ENCODE assay signal across 14 cellular contexts in genomic region chr13:98406475-98406874, GRCh38.
DNase-seq lines count a peak whose midpoint lies in the region; ATAC-seq, FAIRE-seq and TF ChIP-seq lines count a peak whose summit lies in the region.
"Had no signal": no experiment of that assay in that cellular context is flagged by ENCODE, and none has a peak within 500 bp of the region (broad histone marks: within the 10 kb centered on the region; RNA-seq: fewer than 3 reads in every experiment).

No MANE protein-coding gene starts in this region.

- H3K4me1 ChIP-seq in HepG2 (ENCODE audit: insufficient read depth, low read length), result peaks cover 38% of the 10 kb centered on the region
- H3K4me1 ChIP-seq: Caco-2, SJCRH30 had no signal

- intact Hi-C loops in HepG2 (cut with micrococcal nuclease; ENCODE audit: unreplicated experiment), result loop anchor here (10.0 kb wide), 1 partner anchor 262 kb away; the partner anchor contains the start of gene FARP1

- POLR2A ChIA-PET in WTC11 (lab: Charles Lee), result no interaction called here
- POLR2A ChIA-PET in HepG2 (lab: Yijun Ruan, JAX), result no interaction called here

- no peak overlapping the region for H3K9ac ChIP-seq in HepG2 (ENCODE audit: insufficient read depth, low read depth, low read length)

- peak overlapping the region; percentile 6; the same call in 1 of the 2 replicates for H3K27ac ChIP-seq in C4-2B
- H3K27ac ChIP-seq in HepG2 (ENCODE audit: extremely low read length, insufficient read depth, low read length), result peak overlapping the region; percentile 38
- H3K27ac ChIP-seq: HL-60, SJCRH30 had no signal

- no peak for TF ChIP-seq EP300 in HepG2 (IDR thresholded peaks at IDR 0.05; ENCODE audit: low read depth in 2 of 2, low read length in 2 of 2)
- TF ChIP-seq EP300 in HepG2 (CRISPR knock-in tag; IDR thresholded peaks at IDR 0.05; ENCODE audit: borderline replicate concordance), result no peak

- no peak for FAIRE-seq in HepG2 (lab: Jason Lieb, UNC)
- FAIRE-seq: HTR-8/SVneo had no signal

- no peak overlapping the region for H3K4me2 ChIP-seq in HepG2 (ENCODE audit: low read depth, low read length)

- H4K20me1 ChIP-seq in HepG2 (ENCODE audit: insufficient read depth, low read length), result no peaks in the 10 kb centered on the region

- no peaks in the 10 kb centered on the region for H3K9me3 Mint-ChIP-seq in WTC11
- H3K9me3 Mint-ChIP-seq: CD14-positive monocyte, H9 had no signal

- H3K27me3 Mint-ChIP-seq in WTC11 (ENCODE audit: low read depth), result no peaks in the 10 kb centered on the region

- peaks cover 12% of the 10 kb centered on the region for H3K36me3 Mint-ChIP-seq in WTC11
- H3K36me3 Mint-ChIP-seq: CD14-positive monocyte had no signal

- no peaks in the 10 kb centered on the region for H3K79me2 ChIP-seq in HepG2 (ENCODE audit: insufficient read depth, low read length)

- no TSS peak for BruUV-seq in HepG2 (replicated peaks; lab: Mats Ljungman, UMichigan)

- H3K4me1 Mint-ChIP-seq in WTC11, result peaks cover 13% of the 10 kb centered on the region

- H2AFZ ChIP-seq in HepG2 (ENCODE audit: low read length), result no peak overlapping the region

- H3K27me3 ChIP-seq in HepG2 (ENCODE audit: control insufficient read depth in 1 of 2, insufficient read depth in 2 of 2, low read length in 2 of 2), result no peaks in the 10 kb centered on the region
- H3K27me3 ChIP-seq: SJCRH30 had no signal

- peaks cover 24 to 63% of the 10 kb centered on the region in 2 experiments for H3K36me3 ChIP-seq in HepG2 (replicated peaks in 1 of 2; ENCODE audit: control insufficient read depth in 1 of 2, insufficient read depth in 2 of 2, low read length in 2 of 2)
- H3K36me3 ChIP-seq: SJCRH30 had no signal

- CTCF ChIA-PET in WTC11 (lab: Charles Lee), result interaction anchor here (0.5 to 4.5 kb wide), 7 partner anchors 16 to 529 kb away, joined by 3 to 26 read pairs (median 8); no protein-coding TSS in a partner anchor
- CTCF ChIA-PET in HepG2 (lab: Yijun Ruan, JAX; ENCODE audit: low intra/inter-chr PET ratio, low total read pairs), result no interaction called here

- ATAC-seq in WTC11, result peak; percentile 23
- ATAC-seq in HepG2, result no peak
- no peak for ATAC-seq in HG02588 (IDR thresholded peaks at IDR 0.05; ENCODE audit: unreplicated experiment)

- TF ChIP-seq CTCF in C4-2B (conservative IDR thresholded peaks at IDR 0.05) (no peak), WTC11 (IDR thresholded peaks at IDR 0.05) (no peak), HepG2 (CRISPR knock-in tag; IDR thresholded peaks at IDR 0.05) (no peak)

- in situ Hi-C loops in HepG2 (cut with HindIII; ENCODE audit: extremely low pct_ligation_motif_present, low pct_unique_long_range_greater_than_20kb), result no loop called here

- no peak overlapping the region for H3K4me3 Mint-ChIP-seq in WTC11
- H3K4me3 Mint-ChIP-seq: CD14-positive monocyte, H9 had no signal

- peak; percentile 76 for DNase-seq in DMS79 treated with DMSO at 0.1 percent for 48 hours (lab: John Stamatoyannopoulos, UW)
- DNase-seq in WTC11 (ENCODE audit: low spot score), result no peak
- no peak for DNase-seq in HepG2 (ENCODE audit: low spot score)
- no peak for DNase-seq in SW 1271 (lab: John Stamatoyannopoulos, UW)
- no peak for DNase-seq in EL
- DNase-seq: Caco-2, H9, OCI-M1, SJCRH30 had no signal

- no peak for TF ChIP-seq POLR2A in HepG2 (IDR thresholded peaks at IDR 0.05; ENCODE audit: insufficient read depth in 1 of 2, low read depth in 2 of 2, low read length in 2 of 2)

- TF ChIP-seq RAD21 in HepG2 (CRISPR knock-in tag; IDR thresholded peaks at IDR 0.05), result no peak

- H3K27ac Mint-ChIP-seq in WTC11, result peak overlapping the region; percentile 58
- H3K27ac Mint-ChIP-seq: CD14-positive monocyte had no signal

- H3K9me3 ChIP-seq in HepG2 (ENCODE audit: low read length), result no peaks in the 10 kb centered on the region
- H3K9me3 ChIP-seq: Caco-2, SJCRH30 had no signal

- H3K4me3 ChIP-seq in HepG2 (replicated peaks in 1 of 3; ENCODE audit: insufficient read depth in 1 of 3, low read depth in 2 of 3, low read length in 3 of 3), result no peak overlapping the region
- H3K4me3 ChIP-seq: SJCRH30 had no signal

- WGBS in HepG2 (ENCODE audit: low lambda C conversion rate), result 99% methylated on average over 9 of the region's 9 CpGs

TF ChIP-seq in WTC11, 78 proteins besides CTCF, POLR2A, EP300 and RAD21 (continues in another document):
- TF ChIP-seq MXD4 (CRISPR knock-in tag; IDR thresholded peaks at IDR 0.05; ENCODE audit: borderline replicate concordance) (no peak), ZNF416 (CRISPR knock-in tag; IDR thresholded peaks at IDR 0.05) (no peak), TCF7 (CRISPR knock-in tag; IDR thresholded peaks at IDR 0.05; ENCODE audit: low read depth) (no peak), ZNF671 (CRISPR knock-in tag; IDR thresholded peaks at IDR 0.05) (no peak), E2F5 (CRISPR knock-in tag; IDR thresholded peaks at IDR 0.05) (no peak), SOX15 (CRISPR knock-in tag; IDR thresholded peaks at IDR 0.05) (no peak), ZNF263 (CRISPR knock-in tag; IDR thresholded peaks at IDR 0.05; ENCODE audit: low read depth) (no peak), ATF6 (CRISPR knock-in tag; IDR thresholded peaks at IDR 0.05) (no peak), IRF1 (CRISPR knock-in tag; IDR thresholded peaks at IDR 0.05) (no peak)

TF ChIP-seq in HepG2, 621 proteins besides CTCF, POLR2A, EP300 and RAD21:
- TF ChIP-seq ZNF280B (CRISPR knock-in tag; IDR thresholded peaks at IDR 0.05; ENCODE audit: borderline replicate concordance), result no peak
- no peak for TF ChIP-seq MLX (CRISPR knock-in tag; IDR thresholded peaks at IDR 0.05)
- TF ChIP-seq ZNF260 (CRISPR knock-in tag; IDR thresholded peaks at IDR 0.05; ENCODE audit: borderline replicate concordance, low read depth), result no peak
- no peak for TF ChIP-seq NCOA2 (CRISPR knock-in tag; IDR thresholded peaks at IDR 0.05)
- TF ChIP-seq HDAC6 (IDR thresholded peaks at IDR 0.05; ENCODE audit: low read depth, low read length), result no peak
- TF ChIP-seq ZNF205 (CRISPR knock-in tag; IDR thresholded peaks at IDR 0.05), result no peak
- no peak for TF ChIP-seq YEATS4 (CRISPR knock-in tag; IDR thresholded peaks at IDR 0.05; ENCODE audit: borderline replicate concordance)
- no peak for TF ChIP-seq GABPA (IDR thresholded peaks at IDR 0.05; ENCODE audit: low read depth, low read length)
- TF ChIP-seq GABPA (CRISPR knock-in tag; IDR thresholded peaks at IDR 0.05; ENCODE audit: low read depth), result no peak
- TF ChIP-seq MED8 (CRISPR knock-in tag; IDR thresholded peaks at IDR 0.05; ENCODE audit: insufficient replicate concordance), result no peak
- no peak for TF ChIP-seq RXRA (CRISPR knock-in tag; IDR thresholded peaks at IDR 0.05)
- TF ChIP-seq ZNF691 (CRISPR knock-in tag; IDR thresholded peaks at IDR 0.05; ENCODE audit: borderline replicate concordance, low read depth), result no peak
- TF ChIP-seq ISL2 (CRISPR knock-in tag; IDR thresholded peaks at IDR 0.05), result no peak
